In the genomic region with DNA sequence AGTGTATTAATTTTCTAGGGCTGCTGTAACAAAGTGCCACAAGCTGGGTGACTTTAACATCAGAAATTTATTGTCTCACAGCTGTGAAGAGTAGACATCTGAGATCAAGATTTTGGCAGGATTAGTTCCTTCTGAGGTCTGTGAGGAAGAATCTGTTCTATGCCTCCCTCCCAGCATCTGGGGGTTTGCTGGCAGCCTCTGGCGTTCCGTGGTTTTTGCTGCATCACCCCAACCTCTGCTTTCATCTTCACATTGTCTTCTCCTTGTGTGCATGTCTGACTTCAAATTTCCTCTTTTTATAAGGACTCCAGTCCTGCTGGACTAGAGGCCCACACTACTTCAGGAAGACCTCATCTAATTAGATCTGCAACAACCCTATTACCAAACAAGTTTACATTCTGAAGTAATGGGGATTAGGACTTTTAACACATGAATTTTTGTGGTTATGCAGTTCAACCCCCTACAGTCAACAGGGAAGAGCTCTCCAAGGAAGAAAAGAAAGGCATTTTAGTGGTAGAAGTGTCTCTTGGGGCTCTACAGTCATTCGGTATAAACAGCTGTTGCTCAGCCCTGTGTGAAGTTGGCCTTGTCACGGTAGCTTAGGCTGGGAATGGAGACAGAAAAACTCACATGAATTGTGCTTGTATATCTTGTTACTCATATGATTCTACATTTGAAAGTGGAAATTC, we compare ENCODE assay signal across 11 cellular contexts.
DNase-seq lines count a peak whose midpoint lies in the region; ATAC-seq, FAIRE-seq and TF ChIP-seq lines count a peak whose summit lies in the region.
"Had no signal": no experiment of that assay in that cellular context is flagged by ENCODE, and none has a peak within 500 bp of the region (broad histone marks: within the 10 kb centered on the region; RNA-seq: fewer than 3 reads in every experiment).

No MANE protein-coding gene starts in this region.

- FAIRE-seq in GM12891 (lab: Jason Lieb, UNC): peak; percentile 41
- FAIRE-seq: pancreas had no signal

- no peaks in the 10 kb centered on the region for H3K36me3 Mint-ChIP-seq in nephron (ENCODE audit: low read depth)
- H3K36me3 Mint-ChIP-seq in T-helper 17 cell (ENCODE audit: low read depth): no peaks in the 10 kb centered on the region
- H3K36me3 Mint-ChIP-seq: brain had no signal

- H3K9me3 Mint-ChIP-seq in nephron: peaks cover 4% of the 10 kb centered on the region

- no peak for TF ChIP-seq POLR2A in GM12891 (IDR thresholded peaks at IDR 0.05; ENCODE audit: low read depth, low read length)

- no peak for DNase-seq in GM12891 (ENCODE audit: insufficient read length, low spot score)
- DNase-seq in M059J (ENCODE audit: low read depth): peak; percentile 77
- DNase-seq in astrocyte of the hippocampus (ENCODE audit: low read depth, low spot score): peak; percentile 77
- no peak for DNase-seq in NCI-H748 (lab: John Stamatoyannopoulos, UW; ENCODE audit: unreplicated experiment)
- no peak for DNase-seq in HuH-7 (ENCODE audit: low spot score)
- no peak for DNase-seq in T-helper 17 cell
- DNase-seq: activated CD4-positive, alpha-beta T cell treated with anti-CD3 and anti-CD28 coated beads, Interleukin-2, amount 50 U/mL, for 4 hours; pancreas had no signal

- ATAC-seq in HG02642 (IDR thresholded peaks at IDR 0.05; ENCODE audit: poor library complexity, unreplicated experiment) (no peak), T-helper 17 cell (no peak)

- H3K4me1 Mint-ChIP-seq in nephron (peaks cover 58% of the 10 kb centered on the region), T-helper 17 cell (peaks cover 9% of the 10 kb centered on the region)

- H3K9me3 ChIP-seq in T-helper 17 cell (ENCODE audit: control insufficient read depth, low read length, poor library complexity, severe bottlenecking): no peaks in the 10 kb centered on the region
- H3K9me3 ChIP-seq: pancreas had no signal

- H3K27me3 Mint-ChIP-seq in nephron (ENCODE audit: low read depth) (no peaks in the 10 kb centered on the region), T-helper 17 cell (no peaks in the 10 kb centered on the region)

- H3K27ac Mint-ChIP-seq in nephron (peak overlapping the region; percentile 73 to 83 (median 75)), T-helper 17 cell (no peak overlapping the region)

- TF ChIP-seq CTCF in nephron (IDR thresholded peaks at IDR 0.05; ENCODE audit: unreplicated experiment in 3 of 3): no peak

- H3K4me3 Mint-ChIP-seq in nephron: peak overlapping the region in 1 of 3 experiments; percentile 20
- H3K4me3 Mint-ChIP-seq in T-helper 17 cell: no peak overlapping the region

TF ChIP-seq in GM12891, 5 proteins besides CTCF, POLR2A, EP300 and RAD21:
- no peak for TF ChIP-seq TAF1 (IDR thresholded peaks at IDR 0.05; ENCODE audit: low read depth, low read length)
- TF ChIP-seq SPI1 (IDR thresholded peaks at IDR 0.05; ENCODE audit: low read depth, low read length): no peak
- TF ChIP-seq POLR2AphosphoS5 (IDR thresholded peaks at IDR 0.05; ENCODE audit: low read depth, low read length): no peak

Comparison
In these comparisons a context has a peak if more than half of its experiments do, and no peak if none do; other contexts are left out.
1. DNase-seq: peak in M059J (single experiment) and astrocyte of the hippocampus (single experiment); none in GM12891 (single experiment), NCI-H748 (single experiment), HuH-7 (single experiment) and T-helper 17 cell (0 of 3).